Comparison of ENCODE assay signal across 27 cellular contexts in the genomic region with DNA sequence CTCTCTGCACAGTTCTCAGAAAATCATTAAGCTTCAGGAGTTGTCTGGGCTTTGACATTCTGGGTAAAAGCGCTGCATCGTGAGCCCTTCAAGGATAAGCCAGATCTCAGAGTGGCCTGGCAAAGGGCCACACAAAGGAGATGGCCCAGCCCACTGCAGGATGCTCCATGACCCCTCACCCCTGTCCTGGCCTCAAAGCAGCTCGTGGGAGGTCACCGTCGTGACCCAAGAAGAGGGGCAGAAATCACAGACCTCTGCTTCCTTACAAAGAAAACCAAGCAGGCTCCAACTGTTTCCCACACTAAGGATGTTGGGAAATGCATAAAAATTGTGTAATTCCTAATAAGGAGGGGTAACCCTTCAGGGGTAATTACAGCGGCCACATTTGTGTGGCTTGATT.
"Had no signal": no experiment of that assay in that cellular context is flagged by ENCODE, and none has a peak within 500 bp of the region (broad histone marks: within the 10 kb centered on the region; RNA-seq: fewer than 3 reads in every experiment).

No MANE protein-coding gene starts in this region.

- H3K27ac Mint-ChIP-seq: activated CD4-positive, alpha-beta memory T cell treated with anti-CD3 and anti-CD28 coated beads, Interleukin-2, amount 10 ng/mL, durations not matched to agents 7 days and 5 days; activated naive CD4-positive, alpha-beta T cell treated with anti-CD3 and anti-CD28 coated beads for 36 hours; activated naive CD8-positive, alpha-beta T cell; activated T-helper 17 cell treated with anti-CD3 and anti-CD28 coated beads, Interleukin-2, amount 50 U/mL, for 72 hours; T-helper 1 cell treated with Interleukin-12 subunit alpha and Interleukin-12 subunit beta and Interleukin-4 antibody, amounts not matched to agents 30 μg/mL and 1 μg/mL, for 36 hours; WTC11 had no signal

- H3K4me1 ChIP-seq: Peyer's patch had no signal

- H3K27me3 Mint-ChIP-seq: activated CD4-positive, alpha-beta memory T cell treated with anti-CD3 and anti-CD28 coated beads, Interleukin-2, amount 10 ng/mL, durations not matched to agents 7 days and 5 days; activated naive CD8-positive, alpha-beta T cell; activated T-helper 17 cell treated with anti-CD3 and anti-CD28 coated beads, Interleukin-2, amount 50 U/mL, for 72 hours had no signal

- H3K27me3 ChIP-seq: brain microvascular endothelial cell, cardiac muscle cell, Peyer's patch had no signal

- H3K27ac ChIP-seq: brain microvascular endothelial cell, cardiac muscle cell, Peyer's patch, RWPE1 had no signal

- H3K4me3 Mint-ChIP-seq: activated CD4-positive, alpha-beta memory T cell treated with anti-CD3 and anti-CD28 coated beads, Interleukin-2, amount 10 ng/mL, durations not matched to agents 7 days and 5 days; activated naive CD4-positive, alpha-beta T cell treated with anti-CD3 and anti-CD28 coated beads for 36 hours; activated naive CD8-positive, alpha-beta T cell; activated T-helper 17 cell treated with anti-CD3 and anti-CD28 coated beads, Interleukin-2, amount 50 U/mL, for 72 hours; T-helper 1 cell treated with Interleukin-12 subunit alpha and Interleukin-12 subunit beta and Interleukin-4 antibody, amounts not matched to agents 30 μg/mL and 1 μg/mL, for 36 hours; WTC11 had no signal

- DNase-seq: activated CD4-positive, alpha-beta memory T cell treated with anti-CD3 and anti-CD28 coated beads, Interleukin-2, amount 10 ng/mL, durations not matched to agents 7 days and 5 days; activated CD4-positive, alpha-beta T cell treated with anti-CD3 and anti-CD28 coated beads for 48 hours; activated CD4-positive, CD25-positive, alpha-beta regulatory T cell treated with anti-CD3 and anti-CD28 coated beads, Interleukin-2, amount 50 U/mL, for 72 hours; activated gamma-delta T cell; activated naive CD4-positive, alpha-beta T cell treated with anti-CD3 and anti-CD28 coated beads for 36 hours; activated T-cell treated with anti-CD3 and anti-CD28 coated beads for 4 hours; activated T-cell treated with anti-CD3 and anti-CD28 coated beads, Interleukin-2, amount 50 U/mL, for 48 hours; amygdala; brain microvascular endothelial cell; IMR-90; Kasumi-1; KBM-7; NCI-H1092 treated with DMSO at 0.1 percent for 48 hours; NCI-H1417 treated with DMSO at 0.1 percent for 48 hours; NCI-H1694; NCI-H2029; NCI-H510A treated with DMSO at 0.1 percent for 48 hours; NK-92 treated with Interleukin-12 subunit alpha and Interleukin-12 subunit beta, amount 100 ng/mL, for 24 hours; OCI-M1; Peyer's patch; Right ventricle myocardium superior had no signal

- H3K36me3 ChIP-seq: brain microvascular endothelial cell, cardiac muscle cell, Peyer's patch had no signal

- H3K4me1 Mint-ChIP-seq: activated CD4-positive, alpha-beta memory T cell treated with anti-CD3 and anti-CD28 coated beads, Interleukin-2, amount 10 ng/mL, durations not matched to agents 7 days and 5 days; activated T-helper 17 cell treated with anti-CD3 and anti-CD28 coated beads, Interleukin-2, amount 50 U/mL, for 72 hours; WTC11 had no signal

- H3K36me3 Mint-ChIP-seq: activated naive CD8-positive, alpha-beta T cell; WTC11 had no signal

- H3K9me3 Mint-ChIP-seq: activated CD4-positive, alpha-beta memory T cell treated with anti-CD3 and anti-CD28 coated beads, Interleukin-2, amount 10 ng/mL, durations not matched to agents 7 days and 5 days; activated naive CD4-positive, alpha-beta T cell treated with anti-CD3 and anti-CD28 coated beads for 36 hours; activated T-helper 17 cell treated with anti-CD3 and anti-CD28 coated beads, Interleukin-2, amount 50 U/mL, for 72 hours; T-helper 1 cell treated with Interleukin-12 subunit alpha and Interleukin-12 subunit beta and Interleukin-4 antibody, amounts not matched to agents 30 μg/mL and 1 μg/mL, for 36 hours; WTC11 had no signal

- ATAC-seq: activated T-helper 17 cell treated with anti-CD3 and anti-CD28 coated beads, Interleukin-2, amount 50 U/mL, for 72 hours; WTC11 had no signal

- H3K4me3 ChIP-seq: cardiac muscle cell, Peyer's patch had no signal

- H3K9me3 ChIP-seq: Peyer's patch had no signal
